8 cellular contexts compared by ENCODE assay signal in genomic region chr11:10076458-10077141, GRCh38.
DNase-seq lines count a peak whose midpoint lies in the region; ATAC-seq and TF ChIP-seq lines count a peak whose summit lies in the region.

No MANE protein-coding gene starts in this region.

- H3K9me3 Mint-ChIP-seq in CD4-positive, alpha-beta T cell = peaks cover 7% of the 10 kb centered on the region
- peaks cover 19% of the 10 kb centered on the region for H3K9me3 Mint-ChIP-seq in activated CD8-positive, alpha-beta T cell treated with anti-CD3 and anti-CD28 coated beads for 36 hours

- H3K4me1 ChIP-seq in Karpas-422 (ENCODE audit: low read length) (no peaks in the 10 kb centered on the region), cardiac muscle cell (ENCODE audit: low read depth) (no peaks in the 10 kb centered on the region)

- no peak overlapping the region for H3K4me3 ChIP-seq in Karpas-422 (ENCODE audit: low read length)
- H3K4me3 ChIP-seq in cardiac muscle cell = no peak overlapping the region

- intact Hi-C loops in CD4-positive, alpha-beta T cell (cut with DNase I, micrococcal nuclease) = no loop called here
- intact Hi-C loops in activated CD8-positive, alpha-beta T cell treated with anti-CD3 and anti-CD28 coated beads for 36 hours (cut with micrococcal nuclease) = no loop called here

- no peak for ATAC-seq in CD4-positive, alpha-beta T cell (ENCODE audit: poor library complexity)
- ATAC-seq in activated CD8-positive, alpha-beta T cell treated with anti-CD3 and anti-CD28 coated beads for 36 hours = peak; percentile 64
- no peak for ATAC-seq in GM18511 (IDR thresholded peaks at IDR 0.05; ENCODE audit: unreplicated experiment)

- POLR2A ChIA-PET in CD4-positive, alpha-beta T cell (lab: Charles Lee) = no interaction called here
- POLR2A ChIA-PET in activated CD8-positive, alpha-beta T cell treated with anti-CD3 and anti-CD28 coated beads for 36 hours (lab: Charles Lee) = no interaction called here

- no peak overlapping the region for H3K4me3 Mint-ChIP-seq in CD4-positive, alpha-beta T cell
- H3K4me3 Mint-ChIP-seq in activated CD8-positive, alpha-beta T cell treated with anti-CD3 and anti-CD28 coated beads for 36 hours = no peak overlapping the region

- H3K9ac ChIP-seq in Karpas-422 (ENCODE audit: low read length) = no peak overlapping the region

- no peaks in the 10 kb centered on the region for H3K36me3 ChIP-seq in Karpas-422 (ENCODE audit: insufficient read depth, low read length)
- H3K36me3 ChIP-seq in cardiac muscle cell = no peaks in the 10 kb centered on the region

- H3K27me3 ChIP-seq in CD4-positive, alpha-beta T cell (ENCODE audit: control insufficient read depth, insufficient read depth, low read length) = no peaks in the 10 kb centered on the region
- H3K27me3 ChIP-seq in Karpas-422 (ENCODE audit: low read length) (no peaks in the 10 kb centered on the region), cardiac muscle cell (no peaks in the 10 kb centered on the region)

- TF ChIP-seq CTCF in CD4-positive, alpha-beta T cell (IDR thresholded peaks at IDR 0.05) = peak; percentile 39
- TF ChIP-seq CTCF in activated CD8-positive, alpha-beta T cell treated with anti-CD3 and anti-CD28 coated beads for 36 hours (IDR thresholded peaks at IDR 0.05) = peak; percentile 78
- peak; percentile 74 for TF ChIP-seq CTCF in cardiac muscle cell (IDR thresholded peaks at IDR 0.05; ENCODE audit: low read depth, low read length)

- H4K20me1 ChIP-seq in Karpas-422 (ENCODE audit: insufficient read depth, low read depth, low read length) = peaks cover 5% of the 10 kb centered on the region; the same call in 1 of the 2 replicates

- CTCF ChIA-PET in CD4-positive, alpha-beta T cell (lab: Charles Lee) = no interaction called here
- CTCF ChIA-PET in activated CD8-positive, alpha-beta T cell treated with anti-CD3 and anti-CD28 coated beads for 36 hours (lab: Charles Lee) = interaction anchor here (0.8 to 2.5 kb wide), 25 partner anchors 9 to 355 kb away, joined by 3 to 16 read pairs (median 4); no protein-coding TSS in a partner anchor

- H3K27ac ChIP-seq in CD4-positive, alpha-beta T cell (ENCODE audit: low read depth, low read length) = no peak overlapping the region
- H3K27ac ChIP-seq in Karpas-422 (ENCODE audit: low read length) (no peak overlapping the region), cardiac muscle cell (no peak overlapping the region)

- no peak overlapping the region for H3K27ac Mint-ChIP-seq in CD4-positive, alpha-beta T cell
- no peak overlapping the region for H3K27ac Mint-ChIP-seq in activated CD8-positive, alpha-beta T cell treated with anti-CD3 and anti-CD28 coated beads for 36 hours

- H3K36me3 Mint-ChIP-seq in CD4-positive, alpha-beta T cell (ENCODE audit: low read depth) = peaks cover 47% of the 10 kb centered on the region
- H3K36me3 Mint-ChIP-seq in activated CD8-positive, alpha-beta T cell treated with anti-CD3 and anti-CD28 coated beads for 36 hours (ENCODE audit: low read depth) = peaks cover 5% of the 10 kb centered on the region

- no peaks in the 10 kb centered on the region for H3K79me2 ChIP-seq in Karpas-422 (ENCODE audit: low read length)

- no peaks in the 10 kb centered on the region for H3K9me2 ChIP-seq in Karpas-422 (replicated peaks; ENCODE audit: insufficient read depth, low read length)

- no peak for DNase-seq in CD4-positive, alpha-beta T cell
- peak; percentile 4 for DNase-seq in GM19240 (ENCODE audit: insufficient read length, low spot score)
- DNase-seq in Karpas-422 = peak; percentile 82
- peak; percentile 56 for DNase-seq in activated CD8-positive, alpha-beta T cell treated with anti-CD3 and anti-CD28 coated beads for 36 hours
- peak; percentile 52 to 88 for DNase-seq in cardiac muscle cell (ENCODE audit: low read depth in 1 of 2, low spot score in 1 of 2)
- peak; percentile 33 to 45 for DNase-seq in stimulated activated CD4-positive, alpha-beta T cell treated with anti-CD3 and anti-CD28 coated beads, Interleukin-2, amount 100 ng/mL, for 24 hours
- DNase-seq in DMS114 treated with DMSO at 0.1 percent for 48 hours (lab: John Stamatoyannopoulos, UW; ENCODE audit: unreplicated experiment) = no peak

- H3K4me1 Mint-ChIP-seq in CD4-positive, alpha-beta T cell (ENCODE audit: low read depth) = no peaks in the 10 kb centered on the region
- H3K4me1 Mint-ChIP-seq in activated CD8-positive, alpha-beta T cell treated with anti-CD3 and anti-CD28 coated beads for 36 hours (ENCODE audit: low read depth) = no peaks in the 10 kb centered on the region

- no peak overlapping the region for H3K4me2 ChIP-seq in Karpas-422 (ENCODE audit: low read depth, low read length, poor library complexity, severe bottlenecking)

- H3K9me3 ChIP-seq in CD4-positive, alpha-beta T cell (ENCODE audit: control insufficient read depth, low read length) = peaks cover 25% of the 10 kb centered on the region
- no peaks in the 10 kb centered on the region for H3K9me3 ChIP-seq in Karpas-422 (ENCODE audit: low read length)
- H3K9me3 ChIP-seq in cardiac muscle cell (ENCODE audit: low read depth) = no peaks in the 10 kb centered on the region

- H3K27me3 Mint-ChIP-seq in CD4-positive, alpha-beta T cell = no peaks in the 10 kb centered on the region
- no peaks in the 10 kb centered on the region for H3K27me3 Mint-ChIP-seq in activated CD8-positive, alpha-beta T cell treated with anti-CD3 and anti-CD28 coated beads for 36 hours

- no peak overlapping the region for H2AFZ ChIP-seq in Karpas-422 (ENCODE audit: low read length)

Comparison
In these comparisons a context has a peak if more than half of its experiments do, and no peak if none do; other contexts are left out.
1. DNase-seq: peak in GM19240 (single experiment), Karpas-422 (single experiment), activated CD8-positive, alpha-beta T cell treated with anti-CD3 and anti-CD28 coated beads for 36 hours (single experiment), cardiac muscle cell (2 of 2) and stimulated activated CD4-positive, alpha-beta T cell treated with anti-CD3 and anti-CD28 coated beads, Interleukin-2, amount 100 ng/mL, for 24 hours (2 of 2); none in CD4-positive, alpha-beta T cell (0 of 10) and DMS114 treated with DMSO at 0.1 percent for 48 hours (single experiment).
2. Peak in every context shown above with its lines, with median percentiles within 50 percentile points of each other: CTCF ChIP-seq.